In genomic region chr19:14383556-14383897, GRCh38 we compare ENCODE assay signal across 9 cellular contexts. TPM values are rescaled to one million over a fixed set of nuclear protein-coding genes. Genes with fewer than 3 reads are reported as not detected.
DNase-seq lines count a peak whose midpoint lies in the region; ATAC-seq and TF ChIP-seq lines count a peak whose summit lies in the region.
"Had no signal": no experiment of that assay in that cellular context is flagged by ENCODE, and none has a peak within 500 bp of the region (broad histone marks: within the 10 kb centered on the region; RNA-seq: fewer than 3 reads in every experiment).

No MANE protein-coding gene starts in this region.

- TF ChIP-seq EP300 in sigmoid colon (IDR thresholded peaks at IDR 0.05), result no peak

- TF ChIP-seq CTCF in sigmoid colon (IDR thresholded peaks at IDR 0.05) (no peak), lower leg skin (IDR thresholded peaks at IDR 0.05) (no peak)

- H3K9me3 ChIP-seq in effector memory CD4-positive, alpha-beta T cell (ENCODE audit: control insufficient read depth, low read length), result no peaks in the 10 kb centered on the region
- H3K9me3 ChIP-seq in sigmoid colon, result no peaks in the 10 kb centered on the region

- H3K4me1 ChIP-seq in effector memory CD4-positive, alpha-beta T cell (ENCODE audit: control insufficient read depth, insufficient read depth, low read length, poor library complexity, severe bottlenecking), result peaks cover 41% of the 10 kb centered on the region
- H3K4me1 ChIP-seq in sigmoid colon, result peaks cover 2 to 55% (median 51%) of the 10 kb centered on the region in 4 donors

- H3K27ac ChIP-seq in effector memory CD4-positive, alpha-beta T cell (ENCODE audit: insufficient read depth, low read length, poor library complexity, severe bottlenecking), result peak overlapping the region; percentile 99
- H3K27ac ChIP-seq in sigmoid colon, result peak overlapping the region; percentile 85 to 90 (median 90)

- intact Hi-C loops in sigmoid colon (cut with DNase I) (no loop called here), lower leg skin (cut with DNase I; ENCODE audit: low total_unique reads) (no loop called here)

- no peak for ATAC-seq in HG03460 (IDR thresholded peaks at IDR 0.05; ENCODE audit: unreplicated experiment)

- DNase-seq in EH (ENCODE audit: low read depth), result peak; percentile 54
- DNase-seq in NCI-H1694 treated with DMSO at 0.1 percent for 48 hours (lab: John Stamatoyannopoulos, UW), result peak; percentile 29
- no peak for DNase-seq in effector memory CD4-positive, alpha-beta T cell
- peak; percentile 77 for DNase-seq in sigmoid colon
- no peak for DNase-seq in NCI-H2227 treated with DMSO at 0.1 percent for 48 hours (lab: John Stamatoyannopoulos, UW)
- no peak for DNase-seq in lower leg skin (ENCODE audit: low spot score in 2 of 2)
- DNase-seq in middle frontal gyrus (ENCODE audit: extremely low spot score, low spot score), result no peak
- DNase-seq: NCI-H187 had no signal

- TF ChIP-seq POLR2A in sigmoid colon (IDR thresholded peaks at IDR 0.05) (no peak), lower leg skin (IDR thresholded peaks at IDR 0.05) (no peak)

- WGBS in sigmoid colon, 2 donors, result 17 to 25% methylated on average over 3 of the region's 3 CpGs
- WGBS in lower leg skin, 2 donors, result 18 to 43% methylated on average over 3 of the region's 3 CpGs

- H3K36me3 ChIP-seq in effector memory CD4-positive, alpha-beta T cell (ENCODE audit: control insufficient read depth, insufficient read depth, low read length), result peaks cover 10% of the 10 kb centered on the region
- H3K36me3 ChIP-seq in sigmoid colon, result no peaks in the 10 kb centered on the region

- no peaks in the 10 kb centered on the region for H3K27me3 ChIP-seq in effector memory CD4-positive, alpha-beta T cell (replicated peaks; ENCODE audit: control insufficient read depth, insufficient read depth, low read length, poor library complexity, severe bottlenecking)
- no peaks in the 10 kb centered on the region for H3K27me3 ChIP-seq in sigmoid colon

- H3K4me3 ChIP-seq in effector memory CD4-positive, alpha-beta T cell (ENCODE audit: insufficient read depth, low read depth, low read length, poor library complexity, severe bottlenecking), result peak overlapping the region; percentile 99
- H3K4me3 ChIP-seq in sigmoid colon (peak overlapping the region in 3 of 4 donors; percentile 25 to 67 (median 26)), lower leg skin (ENCODE audit: low read depth, poor library complexity, severe bottlenecking) (no peak overlapping the region)

RNA-seq across cellular contexts. Expression of gene ADGRE5, which starts 2.3 kb away (rescaled TPM):
- total RNA-seq in sigmoid colon, result 10 to 100 TPM; 23.7 to 63.1 (median 34.1) TPM
- polyA plus RNA-seq in sigmoid colon, result 100 to 1,000 TPM in 1 of 3 donors, 10 to 100 TPM in 2; 12.0 to 111 (median 29.8) TPM
- total RNA-seq in lower leg skin, result 10 to 100 TPM in 3 of 4 donors, 1 to 10 TPM in 1; 8.0 to 18.6 (median 15.6) TPM

RNA-seq across cellular contexts. Expression of gene DDX39A, which starts 35.6 kb away (rescaled TPM):
- total RNA-seq in sigmoid colon (10 to 100 TPM; 37.8 to 43.8 (median 42.0) TPM), lower leg skin (100 to 1,000 TPM in 1 of 4 donors, 10 to 100 TPM in 3; 65.7 to 128 (median 76.4) TPM)
- polyA plus RNA-seq in sigmoid colon, result 100 to 1,000 TPM in 1 of 3 donors, 10 to 100 TPM in 2; 40.2 to 161 (median 45.3) TPM

RNA-seq across cellular contexts. Expression of gene PKN1, which starts 49.6 kb away (rescaled TPM):
- total RNA-seq in sigmoid colon (100 to 1,000 TPM in 1 of 4 donors, 10 to 100 TPM in 3; 79.2 to 126 (median 84.6) TPM), lower leg skin (10 to 100 TPM; 13.2 to 30.9 (median 16.4) TPM)
- 10 to 100 TPM; 20.8 to 54.8 (median 28.2) TPM for polyA plus RNA-seq in sigmoid colon

Comparison
In these comparisons a context has a peak if more than half of its experiments do, and no peak if none do; other contexts are left out.
1. DNase-seq: peak in EH (single experiment), NCI-H1694 treated with DMSO at 0.1 percent for 48 hours (single experiment) and sigmoid colon (single experiment); none in effector memory CD4-positive, alpha-beta T cell (0 of 3), NCI-H2227 treated with DMSO at 0.1 percent for 48 hours (single experiment), lower leg skin (0 of 2) and middle frontal gyrus (single experiment).